Comparison of ENCODE assay signal across 8 cellular contexts in genomic region chr6:145815875-145816274, GRCh38. TPM values are rescaled to one million over a fixed set of nuclear protein-coding genes. Genes with fewer than 3 reads are reported as not detected.
A peak's percentile ranks its signal among the peaks of the same experiment; 100 is the strongest.
DNase-seq lines count a peak whose midpoint lies in the region; ATAC-seq and TF ChIP-seq lines count a peak whose summit lies in the region.

No MANE protein-coding gene starts in this region.

- H3K36me3 ChIP-seq in right atrium auricular region (no peaks in the 10 kb centered on the region), subcutaneous abdominal adipose tissue (ENCODE audit: control insufficient read depth in 5 of 5, insufficient read depth in 5 of 5, low read length in 5 of 5) (no peaks in the 10 kb centered on the region)

- H3K9me3 Mint-ChIP-seq in activated CD8-positive, alpha-beta T cell treated with anti-CD3 and anti-CD28 coated beads for 36 hours = no peaks in the 10 kb centered on the region
- no peaks in the 10 kb centered on the region for H3K9me3 Mint-ChIP-seq in immature natural killer cell

- H3K4me1 ChIP-seq in right atrium auricular region (peaks cover 0 to 33% of the 10 kb centered on the region in 2 donors), subcutaneous abdominal adipose tissue (ENCODE audit: control insufficient read depth in 5 of 5, insufficient read depth in 5 of 5, low read length in 5 of 5) (peaks cover 0 to 29% (median 27%) of the 10 kb centered on the region in 5 donors)

- H3K27ac Mint-ChIP-seq in activated CD8-positive, alpha-beta T cell treated with anti-CD3 and anti-CD28 coated beads for 36 hours = peak overlapping the region; percentile 57
- peak overlapping the region in 5 of 6 donors; percentile 40 to 61 (median 54) for H3K27ac Mint-ChIP-seq in immature natural killer cell

- DNase-seq in right atrium auricular region (ENCODE audit: low spot score) = no peak
- no peak for DNase-seq in Right ventricle myocardium inferior (ENCODE audit: missing footprints)
- DNase-seq in activated CD8-positive, alpha-beta T cell treated with anti-CD3 and anti-CD28 coated beads for 36 hours = peak; percentile 45
- no peak for DNase-seq in immature natural killer cell
- no peak for DNase-seq in CD1c-positive myeloid dendritic cell (ENCODE audit: extremely low spot score)
- no peak for DNase-seq in HK-2 (ENCODE audit: unreplicated experiment)
- no peak for DNase-seq in SW 1271 (lab: John Stamatoyannopoulos, UW)

- intact Hi-C loops in Right ventricle myocardium inferior (cut with DNase I) = loop anchor here (1.0 to 10.0 kb wide), 3 partner anchors 71 to 729 kb away; partner anchors contain the start of genes EPM2A and RAB32
- intact Hi-C loops in activated CD8-positive, alpha-beta T cell treated with anti-CD3 and anti-CD28 coated beads for 36 hours (cut with micrococcal nuclease) = no loop called here

- H3K27ac ChIP-seq in right atrium auricular region (peak overlapping the region; percentile 93 to 94), subcutaneous abdominal adipose tissue (ENCODE audit: low read depth, low read length) (peak overlapping the region; percentile 93)

- H3K4me3 ChIP-seq in right atrium auricular region (peak overlapping the region; percentile 66 to 67), subcutaneous abdominal adipose tissue (ENCODE audit: low read depth in 1 of 5, low read length in 5 of 5) (peak overlapping the region; percentile 84 to 98 (median 88))

- H3K36me3 Mint-ChIP-seq in activated CD8-positive, alpha-beta T cell treated with anti-CD3 and anti-CD28 coated beads for 36 hours (ENCODE audit: low read depth) = peaks cover 6% of the 10 kb centered on the region
- H3K36me3 Mint-ChIP-seq in immature natural killer cell = no peaks in the 10 kb centered on the region

- no peak for ATAC-seq in Right ventricle myocardium inferior
- peak; percentile 22 for ATAC-seq in activated CD8-positive, alpha-beta T cell treated with anti-CD3 and anti-CD28 coated beads for 36 hours

- POLR2A ChIA-PET in activated CD8-positive, alpha-beta T cell treated with anti-CD3 and anti-CD28 coated beads for 36 hours (lab: Charles Lee) = interaction anchor here (0.6 to 2.9 kb wide), 5 partner anchors 19 to 81 kb away, joined by 3 to 20 read pairs (median 4); partner anchors contain the start of gene EPM2A

- H3K9ac ChIP-seq in subcutaneous abdominal adipose tissue (ENCODE audit: low read length in 5 of 5) = peak overlapping the region in 4 of 5 donors; percentile 51 to 94 (median 76)

- CTCF ChIA-PET in activated CD8-positive, alpha-beta T cell treated with anti-CD3 and anti-CD28 coated beads for 36 hours (lab: Charles Lee) = interaction anchor here (2.4 kb wide), 1 partner anchor 114 kb away, joined by 6 read pairs; no protein-coding TSS in a partner anchor

- no peaks in the 10 kb centered on the region for H3K9me3 ChIP-seq in right atrium auricular region
- H3K9me3 ChIP-seq in subcutaneous abdominal adipose tissue (ENCODE audit: control insufficient read depth in 5 of 5, low read length in 5 of 5) = no peaks in the 10 kb centered on the region

- no peak for TF ChIP-seq CTCF in right atrium auricular region (IDR thresholded peaks at IDR 0.05)
- no peak for TF ChIP-seq CTCF in activated CD8-positive, alpha-beta T cell treated with anti-CD3 and anti-CD28 coated beads for 36 hours (IDR thresholded peaks at IDR 0.05)

- H3K27me3 Mint-ChIP-seq in activated CD8-positive, alpha-beta T cell treated with anti-CD3 and anti-CD28 coated beads for 36 hours = no peaks in the 10 kb centered on the region
- peaks cover 2 to 6% (median 3%) of the 10 kb centered on the region in 3 donors for H3K27me3 Mint-ChIP-seq in immature natural killer cell (ENCODE audit: low read depth in 3 of 3)

- H3K27me3 ChIP-seq in right atrium auricular region = no peaks in the 10 kb centered on the region
- H3K27me3 ChIP-seq in subcutaneous abdominal adipose tissue (ENCODE audit: control insufficient read depth in 5 of 5, insufficient read depth in 4 of 5, low read length in 5 of 5) = no peaks in the 10 kb centered on the region

- H3K4me3 Mint-ChIP-seq in activated CD8-positive, alpha-beta T cell treated with anti-CD3 and anti-CD28 coated beads for 36 hours = peak overlapping the region; percentile 84
- H3K4me3 Mint-ChIP-seq in immature natural killer cell = peak overlapping the region; percentile 92 to 96 (median 94)

- peaks cover 54% of the 10 kb centered on the region for H3K4me1 Mint-ChIP-seq in activated CD8-positive, alpha-beta T cell treated with anti-CD3 and anti-CD28 coated beads for 36 hours (ENCODE audit: low read depth)
- peaks cover 48 to 52% of the 10 kb centered on the region in 2 donors for H3K4me1 Mint-ChIP-seq in immature natural killer cell

RNA-seq across cellular contexts. Expression of gene FBXO30, which starts 1.3 kb away (rescaled TPM):
- total RNA-seq in right atrium auricular region (10 to 100 TPM in 1 of 2 donors, 1 to 10 TPM in 1; 9.8 to 10.9 TPM), Right ventricle myocardium inferior (13.1 TPM)
- total RNA-seq in activated CD8-positive, alpha-beta T cell treated with anti-CD3 and anti-CD28 coated beads for 36 hours = 1 to 10 TPM; 3.1 to 3.4 TPM
- 1 to 10 TPM in 1 of 3 donors, under 1 TPM in 2; 0.67 to 1.4 (median 0.74) TPM for polyA plus RNA-seq in immature natural killer cell
